11 cellular contexts compared by ENCODE assay signal in the genomic region with DNA sequence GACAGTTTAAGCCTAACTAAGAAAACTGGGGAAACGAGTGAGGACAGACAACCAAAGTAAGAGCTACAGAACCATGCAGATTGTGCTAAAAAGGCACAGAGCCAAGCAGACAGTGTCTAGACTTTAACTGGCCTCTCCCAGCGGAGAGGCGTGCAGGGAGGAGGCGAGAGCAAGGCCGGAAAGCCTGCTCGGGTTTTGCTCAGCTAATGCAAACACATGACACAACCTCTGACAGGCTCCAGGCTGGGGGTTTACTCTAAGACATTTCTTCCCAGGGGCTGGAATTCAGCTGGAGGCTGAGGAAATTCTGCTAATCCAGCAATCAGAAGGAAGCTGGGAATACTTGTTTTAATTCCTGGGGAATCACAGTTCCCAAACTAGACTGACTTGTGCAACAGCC. TPM values are rescaled to one million over a fixed set of nuclear protein-coding genes. Genes with fewer than 3 reads are reported as not detected.
DNase-seq lines count a peak whose midpoint lies in the region; ATAC-seq and TF ChIP-seq lines count a peak whose summit lies in the region.
"Had no signal": no experiment of that assay in that cellular context is flagged by ENCODE, and none has a peak within 500 bp of the region (broad histone marks: within the 10 kb centered on the region; RNA-seq: fewer than 3 reads in every experiment).

No MANE protein-coding gene starts in this region.

- TF ChIP-seq CTCF in cardiac muscle cell (IDR thresholded peaks at IDR 0.05; ENCODE audit: low read depth, low read length) (no peak), osteoblast (IDR thresholded peaks at IDR 0.05; ENCODE audit: extremely low read depth, low read depth, low read length) (no peak)

- peaks cover 38% of the 10 kb centered on the region for H3K36me3 ChIP-seq in ACC112 (ENCODE audit: insufficient read depth, low read length)
- no peaks in the 10 kb centered on the region for H3K36me3 ChIP-seq in cardiac muscle cell
- H3K36me3 ChIP-seq in osteoblast (ENCODE audit: insufficient read depth, low read length) = peaks cover 74% of the 10 kb centered on the region

- H2AFZ ChIP-seq in ACC112 (ENCODE audit: low read length, unreplicated experiment) = no peak overlapping the region
- no peak overlapping the region for H2AFZ ChIP-seq in osteoblast (ENCODE audit: low read length)

- H3K9me3 Mint-ChIP-seq in naive thymus-derived CD8-positive, alpha-beta T cell = no peaks in the 10 kb centered on the region
- H3K9me3 Mint-ChIP-seq in activated T-helper 2 cell treated with anti-CD3 and anti-CD28 coated beads, Interferon-gamma antibody, Interleukin-2, Interleukin-4, amounts not matched to agents 10 μg/mL and 5 μg/mL and 100 μg/mL, durations not matched to agents 14 hours and 24 hours and 36 hours = no peaks in the 10 kb centered on the region

- DNase-seq in astrocyte of the hippocampus (ENCODE audit: low read depth, low spot score) (peak; percentile 84), cardiac muscle cell (ENCODE audit: low read depth in 1 of 2, low spot score in 1 of 2) (peak in 1 of 2 donors; percentile 94), osteoblast (ENCODE audit: insufficient read length, low spot score, missing footprints) (no peak)
- DNase-seq in naive thymus-derived CD8-positive, alpha-beta T cell = no peak
- DNase-seq in activated naive CD4-positive, alpha-beta T cell (lab: John Stamatoyannopoulos, UW) = no peak
- no peak for DNase-seq in activated T-helper 2 cell treated with anti-CD3 and anti-CD28 coated beads, Interferon-gamma antibody, Interleukin-2, Interleukin-4, amounts not matched to agents 10 μg/mL and 5 μg/mL and 100 μg/mL, durations not matched to agents 14 hours and 24 hours and 36 hours (ENCODE audit: low spot score)
- DNase-seq: effector CD4-positive, alpha-beta T cell; NCI-H1694 treated with DMSO at 0.1 percent for 48 hours; nucleus accumbens had no signal

- no peak overlapping the region for H3K4me3 Mint-ChIP-seq in naive thymus-derived CD8-positive, alpha-beta T cell
- no peak overlapping the region for H3K4me3 Mint-ChIP-seq in activated T-helper 2 cell treated with anti-CD3 and anti-CD28 coated beads, Interferon-gamma antibody, Interleukin-2, Interleukin-4, amounts not matched to agents 10 μg/mL and 5 μg/mL and 100 μg/mL, durations not matched to agents 14 hours and 24 hours and 36 hours (ENCODE audit: low read depth)

- H3K4me2 ChIP-seq in osteoblast (ENCODE audit: insufficient read depth, low read length) = peak overlapping the region; percentile 47

- no peaks in the 10 kb centered on the region for H3K9me3 ChIP-seq in cardiac muscle cell (ENCODE audit: low read depth)
- no peaks in the 10 kb centered on the region for H3K9me3 ChIP-seq in osteoblast (ENCODE audit: low read depth, low read length)

- H3K4me3 ChIP-seq in ACC112 (ENCODE audit: low read depth, low read length) (peak overlapping the region; percentile 19; the same call in 1 of the 2 replicates), cardiac muscle cell (no peak overlapping the region), osteoblast (ENCODE audit: insufficient read depth, low read length) (peak overlapping the region; percentile 6)

- H3K27ac Mint-ChIP-seq in naive thymus-derived CD8-positive, alpha-beta T cell = no peak overlapping the region
- no peak overlapping the region for H3K27ac Mint-ChIP-seq in activated T-helper 2 cell treated with anti-CD3 and anti-CD28 coated beads, Interferon-gamma antibody, Interleukin-2, Interleukin-4, amounts not matched to agents 10 μg/mL and 5 μg/mL and 100 μg/mL, durations not matched to agents 14 hours and 24 hours and 36 hours

- H3K36me3 Mint-ChIP-seq in naive thymus-derived CD8-positive, alpha-beta T cell = no peaks in the 10 kb centered on the region
- H3K36me3 Mint-ChIP-seq in activated T-helper 2 cell treated with anti-CD3 and anti-CD28 coated beads, Interferon-gamma antibody, Interleukin-2, Interleukin-4, amounts not matched to agents 10 μg/mL and 5 μg/mL and 100 μg/mL, durations not matched to agents 14 hours and 24 hours and 36 hours (ENCODE audit: low read depth) = no peaks in the 10 kb centered on the region

- intact Hi-C loops in activated T-helper 2 cell treated with anti-CD3 and anti-CD28 coated beads, Interferon-gamma antibody, Interleukin-2, Interleukin-4, amounts not matched to agents 10 μg/mL and 5 μg/mL and 100 μg/mL, durations not matched to agents 14 hours and 24 hours and 36 hours (cut with micrococcal nuclease) = no loop called here

- peaks cover 85% of the 10 kb centered on the region for H4K20me1 ChIP-seq in osteoblast (ENCODE audit: insufficient read depth, low read length)

- H3K27me3 Mint-ChIP-seq in naive thymus-derived CD8-positive, alpha-beta T cell = peaks cover under 1 to 9% (median 4%) of the 10 kb centered on the region in 5 donors
- H3K27me3 Mint-ChIP-seq in activated T-helper 2 cell treated with anti-CD3 and anti-CD28 coated beads, Interferon-gamma antibody, Interleukin-2, Interleukin-4, amounts not matched to agents 10 μg/mL and 5 μg/mL and 100 μg/mL, durations not matched to agents 14 hours and 24 hours and 36 hours (ENCODE audit: low read depth) = peaks cover 10% of the 10 kb centered on the region

- H3K79me2 ChIP-seq in ACC112 (ENCODE audit: control insufficient read depth, insufficient read depth, low read length, unreplicated experiment) (peaks cover 95% of the 10 kb centered on the region), osteoblast (ENCODE audit: insufficient read depth, low read length) (peaks cover 99% of the 10 kb centered on the region)

- no peaks in the 10 kb centered on the region for H3K4me1 Mint-ChIP-seq in naive thymus-derived CD8-positive, alpha-beta T cell
- no peaks in the 10 kb centered on the region for H3K4me1 Mint-ChIP-seq in activated T-helper 2 cell treated with anti-CD3 and anti-CD28 coated beads, Interferon-gamma antibody, Interleukin-2, Interleukin-4, amounts not matched to agents 10 μg/mL and 5 μg/mL and 100 μg/mL, durations not matched to agents 14 hours and 24 hours and 36 hours (ENCODE audit: low read depth)

- H3K27me3 ChIP-seq in ACC112 (ENCODE audit: insufficient read depth, low read length) (no peaks in the 10 kb centered on the region), cardiac muscle cell (no peaks in the 10 kb centered on the region), osteoblast (ENCODE audit: insufficient read depth, low read length) (no peaks in the 10 kb centered on the region)

- no peak for ATAC-seq in naive thymus-derived CD8-positive, alpha-beta T cell
- no peak for ATAC-seq in GM18909 (IDR thresholded peaks at IDR 0.05; ENCODE audit: poor library complexity, unreplicated experiment)

- H3K27ac ChIP-seq in ACC112 (ENCODE audit: low read depth, low read length) (peak overlapping the region; percentile 87), cardiac muscle cell (peak overlapping the region; percentile 8), osteoblast (ENCODE audit: low read depth, low read length) (peak overlapping the region; percentile 87)

- H3K4me1 ChIP-seq in ACC112 (ENCODE audit: control insufficient read depth, insufficient read depth, low read length, unreplicated experiment) = peaks cover 91% of the 10 kb centered on the region
- H3K4me1 ChIP-seq in cardiac muscle cell (ENCODE audit: low read depth) = peaks cover 25% of the 10 kb centered on the region
- H3K4me1 ChIP-seq in osteoblast (ENCODE audit: insufficient read depth, low read length) = peaks cover 89% of the 10 kb centered on the region

- POLR2A ChIA-PET in naive thymus-derived CD8-positive, alpha-beta T cell (lab: Charles Lee) = no interaction called here

RNA-seq across cellular contexts. Expression of gene FSTL1, which starts 11.8 kb away (rescaled TPM):
- total RNA-seq in cardiac muscle cell (241 and 353 TPM in 2 replicates), osteoblast (1,825 and 2,074 TPM in 2 replicates)
- polyA plus RNA-seq in cardiac muscle cell = 142 and 253 TPM in 2 replicates
- under 1 TPM; 0.47 to 0.55 TPM for total RNA-seq in naive thymus-derived CD8-positive, alpha-beta T cell
- under 1 TPM in 2 of 3 donors, not detected in 1; 0.23 to 0.82 TPM for polyA plus RNA-seq in naive thymus-derived CD8-positive, alpha-beta T cell
- 0.14 and 0.16 TPM in 2 replicates for total RNA-seq in activated T-helper 2 cell treated with anti-CD3 and anti-CD28 coated beads, Interferon-gamma antibody, Interleukin-2, Interleukin-4, amounts not matched to agents 10 μg/mL and 5 μg/mL and 100 μg/mL, durations not matched to agents 14 hours and 24 hours and 36 hours

Comparison
In these comparisons a context has a peak if more than half of its experiments do, and no peak if none do; other contexts are left out.
1. H3K27ac ChIP-seq: peak in every context shown above with its lines; median percentile 87 in ACC112; 87 in osteoblast; 8 in cardiac muscle cell.
2. RNA of gene FSTL1, which starts 11.8 kb away (total RNA-seq): 1,825 to 2,074 TPM in osteoblast and 241 to 353 TPM in cardiac muscle cell; 0.47 to 0.55 TPM in naive thymus-derived CD8-positive, alpha-beta T cell and 0.14 to 0.16 TPM in activated T-helper 2 cell treated with anti-CD3 and anti-CD28 coated beads, Interferon-gamma antibody, Interleukin-2, Interleukin-4, amounts not matched to agents 10 μg/mL and 5 μg/mL and 100 μg/mL, durations not matched to agents 14 hours and 24 hours and 36 hours; every median in the first group is over 100 times any median in the second.